Comparison of ENCODE assay signal across 1 cellular context in the genomic region with DNA sequence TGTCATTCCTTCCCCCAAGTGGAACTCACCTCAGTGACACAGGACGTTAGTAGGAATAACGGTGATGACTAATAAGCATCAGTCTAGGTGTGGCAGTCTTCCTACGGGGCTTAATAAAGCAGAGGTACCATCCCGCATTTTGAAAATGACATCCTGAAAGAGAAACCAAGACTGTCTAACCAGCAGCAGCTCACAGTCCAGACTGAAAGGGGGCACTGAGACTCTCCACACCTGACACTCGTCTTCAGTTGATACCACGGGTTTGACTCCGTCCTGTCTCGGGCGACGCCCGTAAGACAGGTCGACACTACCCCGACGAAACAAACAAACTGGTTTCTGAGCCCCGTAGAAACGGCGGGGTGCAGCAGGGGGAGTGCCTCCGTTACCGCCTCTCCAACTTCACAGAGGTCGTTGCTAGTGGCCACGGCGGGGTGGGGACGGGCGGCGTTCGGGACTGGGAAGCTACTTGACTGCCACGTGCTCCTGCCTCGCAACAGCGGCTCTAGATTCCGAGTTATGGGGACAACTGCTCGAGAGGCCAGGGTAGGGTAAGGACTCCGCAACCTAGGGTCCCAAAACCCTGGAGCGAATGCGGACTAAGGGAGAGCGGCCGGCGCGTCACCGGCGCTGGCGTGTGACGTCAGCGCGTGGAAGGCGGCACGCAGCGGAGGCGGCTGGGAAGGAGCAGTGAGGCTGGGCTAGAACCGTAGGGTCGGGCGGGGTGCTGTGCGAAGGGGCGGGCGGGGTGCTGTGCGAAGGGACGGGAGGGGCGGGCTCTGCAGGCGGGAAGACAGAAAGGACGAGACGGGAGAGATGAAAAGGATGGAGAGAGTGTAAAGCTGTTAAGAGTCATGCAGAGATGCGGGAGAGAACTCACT.
TF ChIP-seq lines count a peak whose summit lies in the region.

A gene with protein sequence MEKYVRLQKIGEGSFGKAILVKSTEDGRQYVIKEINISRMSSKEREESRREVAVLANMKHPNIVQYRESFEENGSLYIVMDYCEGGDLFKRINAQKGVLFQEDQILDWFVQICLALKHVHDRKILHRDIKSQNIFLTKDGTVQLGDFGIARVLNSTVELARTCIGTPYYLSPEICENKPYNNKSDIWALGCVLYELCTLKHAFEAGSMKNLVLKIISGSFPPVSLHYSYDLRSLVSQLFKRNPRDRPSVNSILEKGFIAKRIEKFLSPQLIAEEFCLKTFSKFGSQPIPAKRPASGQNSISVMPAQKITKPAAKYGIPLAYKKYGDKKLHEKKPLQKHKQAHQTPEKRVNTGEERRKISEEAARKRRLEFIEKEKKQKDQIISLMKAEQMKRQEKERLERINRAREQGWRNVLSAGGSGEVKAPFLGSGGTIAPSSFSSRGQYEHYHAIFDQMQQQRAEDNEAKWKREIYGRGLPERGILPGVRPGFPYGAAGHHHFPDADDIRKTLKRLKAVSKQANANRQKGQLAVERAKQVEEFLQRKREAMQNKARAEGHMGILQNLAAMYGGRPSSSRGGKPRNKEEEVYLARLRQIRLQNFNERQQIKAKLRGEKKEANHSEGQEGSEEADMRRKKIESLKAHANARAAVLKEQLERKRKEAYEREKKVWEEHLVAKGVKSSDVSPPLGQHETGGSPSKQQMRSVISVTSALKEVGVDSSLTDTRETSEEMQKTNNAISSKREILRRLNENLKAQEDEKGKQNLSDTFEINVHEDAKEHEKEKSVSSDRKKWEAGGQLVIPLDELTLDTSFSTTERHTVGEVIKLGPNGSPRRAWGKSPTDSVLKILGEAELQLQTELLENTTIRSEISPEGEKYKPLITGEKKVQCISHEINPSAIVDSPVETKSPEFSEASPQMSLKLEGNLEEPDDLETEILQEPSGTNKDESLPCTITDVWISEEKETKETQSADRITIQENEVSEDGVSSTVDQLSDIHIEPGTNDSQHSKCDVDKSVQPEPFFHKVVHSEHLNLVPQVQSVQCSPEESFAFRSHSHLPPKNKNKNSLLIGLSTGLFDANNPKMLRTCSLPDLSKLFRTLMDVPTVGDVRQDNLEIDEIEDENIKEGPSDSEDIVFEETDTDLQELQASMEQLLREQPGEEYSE (N-terminal part only) (minus strand): TSS at position 593 of the 878 bp plus-strand sequence. CDS start 9,953 bp downstream, outside the sequence.

TF ChIP-seq in HEK293, 187 proteins besides CTCF, POLR2A, EP300 and RAD21 (continued from another document and continues in another):
- TF ChIP-seq, protein P1, sequence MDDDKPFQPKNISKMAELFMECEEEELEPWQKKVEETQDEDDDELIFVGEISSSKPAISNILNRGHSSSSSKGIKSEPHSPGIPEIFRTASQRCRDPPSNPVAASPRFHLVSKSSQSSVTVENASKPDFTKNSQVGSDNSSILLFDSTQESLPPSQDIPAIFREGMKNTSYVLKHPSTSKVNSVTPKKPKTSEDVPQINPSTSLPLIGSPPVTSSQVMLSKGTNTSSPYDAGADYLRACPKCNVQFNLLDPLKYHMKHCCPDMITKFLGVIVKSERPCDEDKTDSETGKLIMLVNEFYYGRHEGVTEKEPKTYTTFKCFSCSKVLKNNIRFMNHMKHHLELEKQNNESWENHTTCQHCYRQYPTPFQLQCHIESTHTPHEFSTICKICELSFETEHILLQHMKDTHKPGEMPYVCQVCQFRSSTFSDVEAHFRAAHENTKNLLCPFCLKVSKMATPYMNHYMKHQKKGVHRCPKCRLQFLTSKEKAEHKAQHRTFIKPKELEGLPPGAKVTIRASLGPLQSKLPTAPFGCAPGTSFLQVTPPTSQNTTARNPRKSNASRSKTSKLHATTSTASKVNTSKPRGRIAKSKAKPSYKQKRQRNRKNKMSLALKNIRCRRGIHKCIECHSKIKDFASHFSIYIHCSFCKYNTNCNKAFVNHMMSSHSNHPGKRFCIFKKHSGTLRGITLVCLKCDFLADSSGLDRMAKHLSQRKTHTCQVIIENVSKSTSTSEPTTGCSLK (tag by site-specific recombination; IDR thresholded peaks at IDR 0.05), result no peak
- TF ChIP-seq ZNF660 (tag by site-specific recombination; IDR thresholded peaks at IDR 0.05) (no peak), ZNF791 (tag by site-specific recombination; IDR thresholded peaks at IDR 0.05) (no peak), ZNF585B (tag by site-specific recombination; IDR thresholded peaks at IDR 0.05) (no peak), ZNF202 (tag by site-specific recombination; IDR thresholded peaks at IDR 0.05; ENCODE audit: borderline replicate concordance) (no peak), ZFP41 (tag by site-specific recombination; IDR thresholded peaks at IDR 0.05; ENCODE audit: borderline replicate concordance) (no peak), ZNF48 (tag by site-specific recombination; IDR thresholded peaks at IDR 0.05) (no peak), HOXD13 (CRISPR knock-in tag; IDR thresholded peaks at IDR 0.05; ENCODE audit: borderline replicate concordance) (no peak), BCL11B (tag by site-specific recombination; IDR thresholded peaks at IDR 0.05; ENCODE audit: low read depth) (no peak), ZNF600 (tag by site-specific recombination; IDR thresholded peaks at IDR 0.05) (peak; percentile 83), ZSCAN23 (tag by site-specific recombination; IDR thresholded peaks at IDR 0.05) (no peak), ZNF785 (tag by site-specific recombination; IDR thresholded peaks at IDR 0.05) (no peak), ZNF416 (tag by site-specific recombination; IDR thresholded peaks at IDR 0.05) (no peak), MYNN (tag by site-specific recombination; IDR thresholded peaks at IDR 0.05; ENCODE audit: borderline replicate concordance) (no peak), ZNF341 (tag by site-specific recombination; IDR thresholded peaks at IDR 0.05; ENCODE audit: low read depth) (peak; percentile 65), RBAK (tag by site-specific recombination; IDR thresholded peaks at IDR 0.05) (no peak), ZNF677 (tag by site-specific recombination; IDR thresholded peaks at IDR 0.05) (no peak), GLI4 (tag by site-specific recombination; IDR thresholded peaks at IDR 0.05) (no peak), ZNF223 (tag by site-specific recombination; IDR thresholded peaks at IDR 0.05) (no peak), ZNF624 (tag by site-specific recombination; IDR thresholded peaks at IDR 0.05) (no peak), ZFP69B (tag by site-specific recombination; IDR thresholded peaks at IDR 0.05) (0 out of 2 replicates have a peak, but pooled peaks have one; percentile 40), ZNF560 (tag by site-specific recombination; IDR thresholded peaks at IDR 0.05; ENCODE audit: borderline replicate concordance) (no peak), REPIN1 (tag by site-specific recombination; IDR thresholded peaks at IDR 0.05; ENCODE audit: low read depth) (no peak), SETDB1 (IDR thresholded peaks at IDR 0.05; ENCODE audit: insufficient read length, low read length) (no peak), SP3 (tag by site-specific recombination; IDR thresholded peaks at IDR 0.05) (peak; percentile 44), ZNF629 (tag by site-specific recombination; IDR thresholded peaks at IDR 0.05) (peak; percentile 96), ZNF302 (tag by site-specific recombination; IDR thresholded peaks at IDR 0.05; ENCODE audit: low read depth) (no peak), PRDM1 (tag by site-specific recombination; IDR thresholded peaks at IDR 0.05) (peak; percentile 72; the same call in 1 of the 2 replicates), GFI1B (tag by site-specific recombination; IDR thresholded peaks at IDR 0.05) (no peak), ZNF155 (tag by site-specific recombination; IDR thresholded peaks at IDR 0.05) (no peak), ZNF670 (tag by site-specific recombination; IDR thresholded peaks at IDR 0.05; ENCODE audit: low read depth) (no peak), ZNF701 (tag by site-specific recombination; IDR thresholded peaks at IDR 0.05) (no peak), ZBTB1 (tag by site-specific recombination; IDR thresholded peaks at IDR 0.05) (no peak), HOXA7 (CRISPR knock-in tag; IDR thresholded peaks at IDR 0.05; ENCODE audit: borderline replicate concordance) (no peak), KLF8 (tag by site-specific recombination; IDR thresholded peaks at IDR 0.05) (peak; percentile 49; the same call in 1 of the 2 replicates), ZNF610 (tag by site-specific recombination; IDR thresholded peaks at IDR 0.05; ENCODE audit: borderline replicate concordance) (peak; percentile 20; the same call in 1 of the 2 replicates), OSR2 (tag by site-specific recombination; IDR thresholded peaks at IDR 0.05) (no peak), ZBTB7A (tag by site-specific recombination; IDR thresholded peaks at IDR 0.05; ENCODE audit: low read depth) (0 out of 2 replicates have a peak, but pooled peaks have one; percentile 44), ZNF747 (tag by site-specific recombination; IDR thresholded peaks at IDR 0.05) (no peak), FEZF1 (tag by site-specific recombination; IDR thresholded peaks at IDR 0.05) (peak; percentile 38; the same call in 1 of the 2 replicates), ZNF549 (tag by site-specific recombination; IDR thresholded peaks at IDR 0.05) (no peak)
- TF ChIP-seq, protein P2, sequence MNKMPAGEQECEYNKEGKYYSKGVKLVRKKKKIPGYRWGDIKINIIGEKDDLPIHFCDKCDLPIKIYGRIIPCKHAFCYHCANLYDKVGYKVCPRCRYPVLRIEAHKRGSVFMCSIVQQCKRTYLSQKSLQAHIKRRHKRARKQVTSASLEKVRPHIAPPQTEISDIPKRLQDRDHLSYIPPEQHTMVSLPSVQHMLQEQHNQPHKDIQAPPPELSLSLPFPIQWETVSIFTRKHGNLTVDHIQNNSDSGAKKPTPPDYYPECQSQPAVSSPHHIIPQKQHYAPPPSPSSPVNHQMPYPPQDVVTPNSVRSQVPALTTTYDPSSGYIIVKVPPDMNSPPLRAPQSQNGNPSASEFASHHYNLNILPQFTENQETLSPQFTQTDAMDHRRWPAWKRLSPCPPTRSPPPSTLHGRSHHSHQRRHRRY (tag by site-specific recombination; IDR thresholded peaks at IDR 0.05), result no peak
- TF ChIP-seq, protein P3, sequence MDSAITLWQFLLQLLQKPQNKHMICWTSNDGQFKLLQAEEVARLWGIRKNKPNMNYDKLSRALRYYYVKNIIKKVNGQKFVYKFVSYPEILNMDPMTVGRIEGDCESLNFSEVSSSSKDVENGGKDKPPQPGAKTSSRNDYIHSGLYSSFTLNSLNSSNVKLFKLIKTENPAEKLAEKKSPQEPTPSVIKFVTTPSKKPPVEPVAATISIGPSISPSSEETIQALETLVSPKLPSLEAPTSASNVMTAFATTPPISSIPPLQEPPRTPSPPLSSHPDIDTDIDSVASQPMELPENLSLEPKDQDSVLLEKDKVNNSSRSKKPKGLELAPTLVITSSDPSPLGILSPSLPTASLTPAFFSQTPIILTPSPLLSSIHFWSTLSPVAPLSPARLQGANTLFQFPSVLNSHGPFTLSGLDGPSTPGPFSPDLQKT (IDR thresholded peaks at IDR 0.05; ENCODE audit: borderline replicate concordance, low read depth, low read length), result no peak
- TF ChIP-seq, protein P4, sequence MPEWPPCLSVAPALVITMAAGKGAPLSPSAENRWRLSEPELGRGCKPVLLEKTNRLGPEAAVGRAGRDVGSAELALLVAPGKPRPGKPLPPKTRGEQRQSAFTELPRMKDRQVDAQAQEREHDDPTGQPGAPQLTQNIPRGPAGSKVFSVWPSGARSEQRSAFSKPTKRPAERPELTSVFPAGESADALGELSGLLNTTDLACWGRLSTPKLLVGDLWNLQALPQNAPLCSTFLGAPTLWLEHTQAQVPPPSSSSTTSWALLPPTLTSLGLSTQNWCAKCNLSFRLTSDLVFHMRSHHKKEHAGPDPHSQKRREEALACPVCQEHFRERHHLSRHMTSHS (tag by site-specific recombination; IDR thresholded peaks at IDR 0.05), result no peak
- TF ChIP-seq, protein P5, sequence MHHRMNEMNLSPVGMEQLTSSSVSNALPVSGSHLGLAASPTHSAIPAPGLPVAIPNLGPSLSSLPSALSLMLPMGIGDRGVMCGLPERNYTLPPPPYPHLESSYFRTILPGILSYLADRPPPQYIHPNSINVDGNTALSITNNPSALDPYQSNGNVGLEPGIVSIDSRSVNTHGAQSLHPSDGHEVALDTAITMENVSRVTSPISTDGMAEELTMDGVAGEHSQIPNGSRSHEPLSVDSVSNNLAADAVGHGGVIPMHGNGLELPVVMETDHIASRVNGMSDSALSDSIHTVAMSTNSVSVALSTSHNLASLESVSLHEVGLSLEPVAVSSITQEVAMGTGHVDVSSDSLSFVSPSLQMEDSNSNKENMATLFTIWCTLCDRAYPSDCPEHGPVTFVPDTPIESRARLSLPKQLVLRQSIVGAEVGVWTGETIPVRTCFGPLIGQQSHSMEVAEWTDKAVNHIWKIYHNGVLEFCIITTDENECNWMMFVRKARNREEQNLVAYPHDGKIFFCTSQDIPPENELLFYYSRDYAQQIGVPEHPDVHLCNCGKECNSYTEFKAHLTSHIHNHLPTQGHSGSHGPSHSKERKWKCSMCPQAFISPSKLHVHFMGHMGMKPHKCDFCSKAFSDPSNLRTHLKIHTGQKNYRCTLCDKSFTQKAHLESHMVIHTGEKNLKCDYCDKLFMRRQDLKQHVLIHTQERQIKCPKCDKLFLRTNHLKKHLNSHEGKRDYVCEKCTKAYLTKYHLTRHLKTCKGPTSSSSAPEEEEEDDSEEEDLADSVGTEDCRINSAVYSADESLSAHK (tag by site-specific recombination; IDR thresholded peaks at IDR 0.05), result peak; percentile 71
- TF ChIP-seq, protein P6, sequence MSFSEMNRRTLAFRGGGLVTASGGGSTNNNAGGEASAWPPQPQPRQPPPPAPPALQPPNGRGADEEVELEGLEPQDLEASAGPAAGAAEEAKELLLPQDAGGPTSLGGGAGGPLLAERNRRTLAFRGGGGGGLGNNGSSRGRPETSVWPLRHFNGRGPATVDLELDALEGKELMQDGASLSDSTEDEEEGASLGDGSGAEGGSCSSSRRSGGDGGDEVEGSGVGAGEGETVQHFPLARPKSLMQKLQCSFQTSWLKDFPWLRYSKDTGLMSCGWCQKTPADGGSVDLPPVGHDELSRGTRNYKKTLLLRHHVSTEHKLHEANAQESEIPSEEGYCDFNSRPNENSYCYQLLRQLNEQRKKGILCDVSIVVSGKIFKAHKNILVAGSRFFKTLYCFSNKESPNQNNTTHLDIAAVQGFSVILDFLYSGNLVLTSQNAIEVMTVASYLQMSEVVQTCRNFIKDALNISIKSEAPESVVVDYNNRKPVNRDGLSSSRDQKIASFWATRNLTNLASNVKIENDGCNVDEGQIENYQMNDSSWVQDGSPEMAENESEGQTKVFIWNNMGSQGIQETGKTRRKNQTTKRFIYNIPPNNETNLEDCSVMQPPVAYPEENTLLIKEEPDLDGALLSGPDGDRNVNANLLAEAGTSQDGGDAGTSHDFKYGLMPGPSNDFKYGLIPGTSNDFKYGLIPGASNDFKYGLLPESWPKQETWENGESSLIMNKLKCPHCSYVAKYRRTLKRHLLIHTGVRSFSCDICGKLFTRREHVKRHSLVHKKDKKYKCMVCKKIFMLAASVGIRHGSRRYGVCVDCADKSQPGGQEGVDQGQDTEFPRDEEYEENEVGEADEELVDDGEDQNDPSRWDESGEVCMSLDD (tag by site-specific recombination; IDR thresholded peaks at IDR 0.05), result peak; percentile 55; the same call in 1 of the 2 replicates
- TF ChIP-seq, protein P7, sequence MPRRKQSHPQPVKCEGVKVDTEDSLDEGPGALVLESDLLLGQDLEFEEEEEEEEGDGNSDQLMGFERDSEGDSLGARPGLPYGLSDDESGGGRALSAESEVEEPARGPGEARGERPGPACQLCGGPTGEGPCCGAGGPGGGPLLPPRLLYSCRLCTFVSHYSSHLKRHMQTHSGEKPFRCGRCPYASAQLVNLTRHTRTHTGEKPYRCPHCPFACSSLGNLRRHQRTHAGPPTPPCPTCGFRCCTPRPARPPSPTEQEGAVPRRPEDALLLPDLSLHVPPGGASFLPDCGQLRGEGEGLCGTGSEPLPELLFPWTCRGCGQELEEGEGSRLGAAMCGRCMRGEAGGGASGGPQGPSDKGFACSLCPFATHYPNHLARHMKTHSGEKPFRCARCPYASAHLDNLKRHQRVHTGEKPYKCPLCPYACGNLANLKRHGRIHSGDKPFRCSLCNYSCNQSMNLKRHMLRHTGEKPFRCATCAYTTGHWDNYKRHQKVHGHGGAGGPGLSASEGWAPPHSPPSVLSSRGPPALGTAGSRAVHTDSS (tag by site-specific recombination; IDR thresholded peaks at IDR 0.05), result no peak
